ENCODE assay signal across 8 cellular contexts in the genomic region with DNA sequence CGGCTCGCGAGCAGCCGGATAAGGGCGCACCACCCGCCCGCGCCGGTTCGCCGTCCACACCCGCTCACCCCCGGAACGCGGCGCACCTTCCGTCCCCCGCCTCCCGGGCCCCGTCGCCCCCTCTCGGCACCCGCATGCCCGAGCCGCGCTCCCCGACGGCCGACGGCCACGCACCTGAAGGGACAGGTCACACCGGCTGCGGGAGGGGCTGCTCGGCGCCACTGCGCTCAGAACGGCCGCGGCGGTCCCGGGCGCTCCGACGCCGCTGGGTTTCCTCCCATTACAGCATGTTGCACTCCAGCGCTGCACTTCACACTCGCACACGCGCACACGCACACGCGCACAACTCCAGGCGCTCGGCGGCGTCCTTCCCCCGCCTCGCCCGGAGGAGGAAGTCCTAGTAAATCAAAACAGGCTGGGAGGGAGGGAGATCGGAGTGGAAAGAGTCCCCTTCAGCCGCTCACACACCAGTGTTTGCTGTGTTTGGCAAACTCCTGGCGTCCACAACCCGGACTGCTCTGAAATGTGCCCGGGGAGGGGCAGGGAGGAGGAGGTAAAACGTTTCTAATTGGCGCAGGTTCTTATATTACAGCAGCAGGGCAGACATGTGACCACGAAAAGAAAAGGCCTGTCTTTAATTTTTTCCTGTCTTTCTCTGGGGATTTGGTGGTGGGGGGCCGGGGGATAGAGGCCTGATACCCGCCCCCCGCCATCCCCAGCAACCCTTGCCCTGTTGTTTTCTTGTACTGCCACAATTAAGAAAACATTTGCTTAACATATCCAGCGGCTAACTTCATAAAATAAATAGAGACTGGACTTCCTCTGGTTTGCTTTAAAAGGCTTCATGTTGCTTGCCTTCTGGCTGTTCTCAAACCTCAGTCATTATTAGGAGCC.
DNase-seq lines count a peak whose midpoint lies in the region; ATAC-seq and TF ChIP-seq lines count a peak whose summit lies in the region.

No MANE protein-coding gene starts in this region.

- POLR2A ChIA-PET in AG04449 (lab: Yijun Ruan, JAX), result interaction anchor here (0.6 kb wide), 1 partner anchor 1090 kb away, joined by 3 read pairs; no protein-coding TSS in a partner anchor

- ATAC-seq in GM18517 (IDR thresholded peaks at IDR 0.05; ENCODE audit: unreplicated experiment) (peak; percentile 13), natural killer cell (peak; percentile 49 to 64 (median 55))

- no peak for DNase-seq in AG04449 (ENCODE audit: low read depth, low spot score)
- peak; percentile 45 for DNase-seq in HL-60 (ENCODE audit: low read depth in 1 of 2, low spot score in 1 of 2)
- DNase-seq in Peyer's patch, result peak; percentile 54 to 87 (median 86)
- peak; percentile 81 for DNase-seq in activated effector memory CD4-positive, alpha-beta T cell treated with anti-CD3 and anti-CD28 coated beads, Interleukin-2, amount 50 U/mL, for 16 hours
- DNase-seq in fibroblast of the aortic adventitia (ENCODE audit: low read depth), result peak; percentile 83
- peak; percentile 28 for DNase-seq in natural killer cell

- no peak overlapping the region for H3K27ac ChIP-seq in HL-60 (replicated peaks)
- H3K27ac ChIP-seq in Peyer's patch, result peak overlapping the region; percentile 92 to 96 (median 94)
- peak overlapping the region; percentile 84 for H3K27ac ChIP-seq in subcutaneous abdominal adipose tissue (ENCODE audit: low read depth, low read length)

- peak overlapping the region; percentile 92 for H3K4me3 Mint-ChIP-seq in natural killer cell

- no peaks in the 10 kb centered on the region for H3K36me3 Mint-ChIP-seq in natural killer cell

- H3K4me1 Mint-ChIP-seq in natural killer cell, result peaks cover 19 to 20% of the 10 kb centered on the region in 2 donors

- peak overlapping the region in 4 of 5 donors; percentile 70 to 75 (median 71) for H3K9ac ChIP-seq in subcutaneous abdominal adipose tissue (ENCODE audit: low read length in 5 of 5)

- H3K4me1 ChIP-seq in Peyer's patch (peaks cover 0 to 16% (median 3%) of the 10 kb centered on the region in 4 donors), subcutaneous abdominal adipose tissue (ENCODE audit: control insufficient read depth in 5 of 5, insufficient read depth in 5 of 5, low read length in 5 of 5) (peaks cover 7 to 45% (median 34%) of the 10 kb centered on the region in 5 donors)

- peaks cover 15 to 21% of the 10 kb centered on the region in 2 donors for H3K27me3 Mint-ChIP-seq in natural killer cell (ENCODE audit: low read depth in 2 of 2)

- H3K9me3 ChIP-seq in Peyer's patch (no peaks in the 10 kb centered on the region), subcutaneous abdominal adipose tissue (ENCODE audit: control insufficient read depth in 5 of 5, low read length in 5 of 5) (no peaks in the 10 kb centered on the region)

- H3K27me3 ChIP-seq in HL-60 (ENCODE audit: insufficient read depth, poor library complexity, severe bottlenecking), result peaks cover 34% of the 10 kb centered on the region
- no peaks in the 10 kb centered on the region for H3K27me3 ChIP-seq in Peyer's patch
- H3K27me3 ChIP-seq in subcutaneous abdominal adipose tissue (ENCODE audit: control insufficient read depth in 5 of 5, insufficient read depth in 4 of 5, low read length in 5 of 5), result no peaks in the 10 kb centered on the region

- H3K9me3 Mint-ChIP-seq in natural killer cell, result no peaks in the 10 kb centered on the region

- H3K4me3 ChIP-seq in AG04449 (ENCODE audit: low read depth, low read length) (peak overlapping the region; percentile 88), HL-60 (replicated peaks; ENCODE audit: insufficient read depth, low read length) (peak overlapping the region; percentile 60), Peyer's patch (peak overlapping the region; percentile 71 to 92 (median 88)), fibroblast of the aortic adventitia (ENCODE audit: low read depth, low read length) (peak overlapping the region; percentile 84), subcutaneous abdominal adipose tissue (ENCODE audit: low read depth in 1 of 5, low read length in 5 of 5) (peak overlapping the region; percentile 69 to 97 (median 93))

- no peak for TF ChIP-seq CTCF in AG04449 (IDR thresholded peaks at IDR 0.05; ENCODE audit: insufficient read depth, low read length, missing control alignments)
- TF ChIP-seq CTCF in HL-60 (IDR thresholded peaks at IDR 0.05; ENCODE audit: insufficient read depth, low read length), result no peak
- TF ChIP-seq CTCF in Peyer's patch (IDR thresholded peaks at IDR 0.05), result peak in 2 of 6 experiments; percentile 10 to 25
- no peak for TF ChIP-seq CTCF in fibroblast of the aortic adventitia (IDR thresholded peaks at IDR 0.05; ENCODE audit: insufficient read depth, low read length)
- no peak for TF ChIP-seq CTCF in natural killer cell (IDR thresholded peaks at IDR 0.05)

- intact Hi-C loops in natural killer cell (cut with micrococcal nuclease), result no loop called here

- TF ChIP-seq POLR2A in Peyer's patch (IDR thresholded peaks at IDR 0.05), result peak; percentile 74 to 81

- H3K27ac Mint-ChIP-seq in natural killer cell, result peak overlapping the region in 1 of 2 donors; percentile 87

- CTCF ChIA-PET in AG04449 (lab: Yijun Ruan, JAX), result no interaction called here

- H3K36me3 ChIP-seq in Peyer's patch, result no peaks in the 10 kb centered on the region
- no peaks in the 10 kb centered on the region for H3K36me3 ChIP-seq in subcutaneous abdominal adipose tissue (ENCODE audit: control insufficient read depth in 5 of 5, insufficient read depth in 5 of 5, low read length in 5 of 5)
